13 cellular contexts compared by ENCODE assay signal in genomic region chr6:127570739-127571389, GRCh38. TPM values are rescaled to one million over a fixed set of nuclear protein-coding genes. Genes with fewer than 3 reads are reported as not detected.
DNase-seq lines count a peak whose midpoint lies in the region; ATAC-seq and TF ChIP-seq lines count a peak whose summit lies in the region.
"Had no signal": no experiment of that assay in that cellular context is flagged by ENCODE, and none has a peak within 500 bp of the region (broad histone marks: within the 10 kb centered on the region; RNA-seq: fewer than 3 reads in every experiment).

No MANE protein-coding gene starts in this region.

- no peak overlapping the region for H4K12ac ChIP-seq in trophoblast cell (ENCODE audit: low read depth, low read length)

- H3K4me1 ChIP-seq in adipocyte (ENCODE audit: control insufficient read depth, insufficient read depth, low read length): peaks cover 7% of the 10 kb centered on the region
- H3K4me1 ChIP-seq in mesendoderm (ENCODE audit: control insufficient read depth, low read depth, low read length): no peaks in the 10 kb centered on the region
- no peaks in the 10 kb centered on the region for H3K4me1 ChIP-seq in trophoblast cell (ENCODE audit: control insufficient read depth in 1 of 2, insufficient read depth in 2 of 2, low read length in 2 of 2)
- H3K4me1 ChIP-seq: Caco-2 had no signal

- no peak overlapping the region for H2BK120ac ChIP-seq in mesendoderm (ENCODE audit: low read depth, low read length)
- no peak overlapping the region for H2BK120ac ChIP-seq in trophoblast cell (ENCODE audit: insufficient read depth, low read length, poor library complexity)

- H3K79me2 ChIP-seq in mesendoderm (ENCODE audit: control insufficient read depth, insufficient read depth, low read length) (no peaks in the 10 kb centered on the region), trophoblast cell (ENCODE audit: control insufficient read depth, insufficient read depth, low read length, poor library complexity) (no peaks in the 10 kb centered on the region)

- H4K91ac ChIP-seq in trophoblast cell (ENCODE audit: low read depth, low read length): no peak overlapping the region

- H2BK5ac ChIP-seq in mesendoderm (ENCODE audit: low read length) (no peak overlapping the region), trophoblast cell (ENCODE audit: low read depth, low read length, poor library complexity) (no peak overlapping the region)

- no peak overlapping the region for H3K14ac ChIP-seq in trophoblast cell (ENCODE audit: low read length)

- no peak overlapping the region for H2BK12ac ChIP-seq in trophoblast cell (ENCODE audit: low read length)

- H4K5ac ChIP-seq in mesendoderm (ENCODE audit: low read length): no peak overlapping the region

- TF ChIP-seq CTCF in GM06990 (IDR thresholded peaks at IDR 0.05; ENCODE audit: insufficient read depth, low read length, poor library complexity, severe bottlenecking): no peak

- H3K4me3 ChIP-seq in GM06990 (replicated peaks; ENCODE audit: low read depth, low read length) (no peak overlapping the region), adipocyte (ENCODE audit: low read length) (no peak overlapping the region), mesendoderm (ENCODE audit: low read length) (no peak overlapping the region), trophoblast cell (ENCODE audit: low read depth, low read length) (no peak overlapping the region)

- no peaks in the 10 kb centered on the region for H3K27me3 ChIP-seq in GM06990 (replicated peaks; ENCODE audit: control insufficient read depth, insufficient read depth, low read length)
- H3K27me3 ChIP-seq in adipocyte (replicated peaks; ENCODE audit: control insufficient read depth, insufficient read depth, low read length): no peaks in the 10 kb centered on the region
- no peaks in the 10 kb centered on the region for H3K27me3 ChIP-seq in mesendoderm (ENCODE audit: insufficient read depth, low read length, poor library complexity)
- H3K27me3 ChIP-seq in trophoblast cell (ENCODE audit: insufficient read depth, low read length): no peaks in the 10 kb centered on the region

- H3K18ac ChIP-seq in mesendoderm (ENCODE audit: low read length): no peak overlapping the region
- no peak overlapping the region for H3K18ac ChIP-seq in trophoblast cell (ENCODE audit: low read length)

- H3K23ac ChIP-seq in mesendoderm (ENCODE audit: low read length) (no peak overlapping the region), trophoblast cell (ENCODE audit: low read length) (no peak overlapping the region)

- no peaks in the 10 kb centered on the region for H3K9me3 ChIP-seq in adipocyte (ENCODE audit: control insufficient read depth, low read length)
- H3K9me3 ChIP-seq in trophoblast cell (ENCODE audit: insufficient read depth, low read depth, low read length): no peaks in the 10 kb centered on the region
- H3K9me3 ChIP-seq: Caco-2 had no signal

- no CpG with 5 or more reads among the region's 1 CpG for WGBS in mesendoderm (ENCODE audit: extremely low coverage, insufficient coverage, low lambda C conversion rate)
- no CpG with 5 or more reads among the region's 1 CpG for WGBS in trophoblast cell (ENCODE audit: extremely low coverage, insufficient coverage, insufficient read length)

- no peak overlapping the region for H2AFZ ChIP-seq in trophoblast cell (ENCODE audit: insufficient read depth, low read length, poor library complexity)

- H2AK5ac ChIP-seq in mesendoderm (ENCODE audit: low read length): no peak overlapping the region
- no peak overlapping the region for H2AK5ac ChIP-seq in trophoblast cell (ENCODE audit: low read length)

- H4K8ac ChIP-seq in mesendoderm (ENCODE audit: low read depth, low read length) (no peak overlapping the region), trophoblast cell (ENCODE audit: low read depth, low read length) (no peak overlapping the region)

- no peak overlapping the region for H2BK15ac ChIP-seq in mesendoderm (replicated peaks; ENCODE audit: low read depth)

- no peak overlapping the region for H3K9ac ChIP-seq in adipocyte (ENCODE audit: low read length)
- no peak overlapping the region for H3K9ac ChIP-seq in mesendoderm (ENCODE audit: low read length)
- no peak overlapping the region for H3K9ac ChIP-seq in trophoblast cell (ENCODE audit: low read length)

- no peak overlapping the region for H3K56ac ChIP-seq in mesendoderm (ENCODE audit: low read length)

- ATAC-seq in GM19372 (IDR thresholded peaks at IDR 0.05; ENCODE audit: low read depth, unreplicated experiment): peak; percentile 66
- peak; percentile 91 for ATAC-seq in HG02973 (IDR thresholded peaks at IDR 0.05; ENCODE audit: unreplicated experiment)
- ATAC-seq: SK-N-SH treated with all-trans-retinoic acid at 6 μM for 48 hours had no signal

- H3K4me2 ChIP-seq in mesendoderm (ENCODE audit: low read length) (no peak overlapping the region), trophoblast cell (ENCODE audit: low read length) (no peak overlapping the region)

- H3K79me1 ChIP-seq in mesendoderm (ENCODE audit: low read length): no peaks in the 10 kb centered on the region
- no peaks in the 10 kb centered on the region for H3K79me1 ChIP-seq in trophoblast cell (ENCODE audit: low read length)

- H3K27ac ChIP-seq in mesendoderm (ENCODE audit: low read depth, low read length): no peak overlapping the region
- no peak overlapping the region for H3K27ac ChIP-seq in substantia nigra (ENCODE audit: low read depth, low read length, poor library complexity, severe bottlenecking)
- no peak overlapping the region for H3K27ac ChIP-seq in trophoblast cell (ENCODE audit: low read depth, low read length)

- peak; percentile 30 for DNase-seq in GM06990 (ENCODE audit: extremely low read depth, insufficient read length)
- DNase-seq in adipocyte (ENCODE audit: low read depth): peak; percentile 27
- DNase-seq in mesendoderm: no peak
- DNase-seq in substantia nigra (lab: John Stamatoyannopoulos, UW): no peak
- DNase-seq in SKM-1 (lab: John Stamatoyannopoulos, UW; ENCODE audit: unreplicated experiment): no peak
- no peak for DNase-seq in trophoblast cell
- DNase-seq: activated naive CD4-positive, alpha-beta T cell treated with Interleukin-2 at 50 U/mL for 16 hours; Caco-2; NCI-H187 treated with DMSO at 0.1 percent for 48 hours had no signal

- H3K36me3 ChIP-seq in GM06990 (ENCODE audit: control insufficient read depth, insufficient read depth, low read length) (no peaks in the 10 kb centered on the region), adipocyte (ENCODE audit: control insufficient read depth, insufficient read depth, low read length, severe bottlenecking) (no peaks in the 10 kb centered on the region), mesendoderm (ENCODE audit: control insufficient read depth, insufficient read depth, low read length) (no peaks in the 10 kb centered on the region), trophoblast cell (ENCODE audit: control insufficient read depth in 1 of 2, insufficient read depth in 2 of 2, low read length in 2 of 2) (no peaks in the 10 kb centered on the region)

- H3K4ac ChIP-seq in mesendoderm (ENCODE audit: low read depth, low read length) (no peak overlapping the region), trophoblast cell (ENCODE audit: low read depth, low read length) (no peak overlapping the region)

RNA-seq across cellular contexts. Expression of gene C6orf58, which starts 6.1 kb away (rescaled TPM):
- polyA plus RNA-seq in mesendoderm (2013, experiment 1 of 2): 0.03 TPM
- 0.03 TPM for polyA plus RNA-seq in mesendoderm (2013, experiment 2 of 2)
- polyA plus RNA-seq in trophoblast cell (2013): 0.05 TPM in 1 of 2 replicates, not detected in the other
- polyA plus RNA-seq: liver had no signal

Comparison
In these comparisons a context has a peak if more than half of its experiments do, and no peak if none do; other contexts are left out.
1. DNase-seq: peak in GM06990 (single experiment) and adipocyte (single experiment); none in mesendoderm (single experiment), substantia nigra (0 of 49), SKM-1 (single experiment) and trophoblast cell (0 of 2).